ENCODE assay signal across 33 cellular contexts in genomic region chr3:174931473-174931872, GRCh38.
"Had no signal": no experiment of that assay in that cellular context is flagged by ENCODE, and none has a peak within 500 bp of the region (broad histone marks: within the 10 kb centered on the region; RNA-seq: fewer than 3 reads in every experiment).

No MANE protein-coding gene starts in this region.

- H3K27ac Mint-ChIP-seq: activated naive CD4-positive, alpha-beta T cell treated with anti-CD3 and anti-CD28 coated beads, Interleukin-2, amount 50 U/mL, for 72 hours; activated T-cell treated with anti-CD3 and anti-CD28 coated beads, Interleukin-2, amount 50 U/mL, for 24 hours; activated T-helper 17 cell treated with anti-CD3 and anti-CD28 coated beads, Interleukin-2, amount 50 U/mL, for 72 hours; effector memory CD8-positive, alpha-beta T cell; stimulated activated memory B cell treated with anti-CD40 and anti-IgM and Interleukin-4, amounts not matched to agents 10 μg/mL and 1 μg/mL and 100 μg/mL, for 72 hours; T-helper 2 cell treated with Interferon-gamma antibody and Interleukin-4, amounts not matched to agents 5 μg/mL and 100 μg/mL, for 36 hours had no signal

- H3K27me3 ChIP-seq: adrenal gland, breast epithelium, colonic mucosa, dorsolateral prefrontal cortex, gastroesophageal sphincter, heart left ventricle, right lobe of liver, stomach, suprapubic skin, tibial nerve, uterus had no signal

- DNase-seq: activated CD4-positive, alpha-beta T cell treated with anti-CD3 and anti-CD28 coated beads, Interleukin-2, amount 50 U/mL, for 1 hour; activated CD4-positive, CD25-positive, alpha-beta regulatory T cell treated with anti-CD3 and anti-CD28 coated beads, Interleukin-2, amount 50 U/mL, for 72 hours; activated CD8-positive, alpha-beta memory T cell treated with anti-CD3 and anti-CD28 coated beads, Interleukin-2, amount 50 U/mL, for 4 hours; activated T-cell treated with anti-CD3 and anti-CD28 coated beads, Interleukin-2, amount 50 U/mL, for 24 hours; adrenal gland; colonic mucosa; dorsolateral prefrontal cortex; effector memory CD8-positive, alpha-beta T cell; heart left ventricle; islet precursor cell; left colon; lower lobe of right lung; mesendoderm; mucosa of descending colon; occipital lobe; posterior cingulate gyrus; right lobe of liver; small intestine; stimulated activated CD4-positive, alpha-beta T cell treated with anti-CD3 and anti-CD28 coated beads, Interleukin-2, amount 100 ng/mL, for 24 hours; stomach; uterus; WERI-Rb-1 had no signal

- H3K4me3 ChIP-seq: adrenal gland, breast epithelium, colonic mucosa, dorsolateral prefrontal cortex, gastroesophageal sphincter, heart left ventricle, lower lobe of right lung, mucosa of descending colon, right lobe of liver, stomach, suprapubic skin, tibial nerve, uterus had no signal

- H3K4me1 ChIP-seq: adrenal gland, breast epithelium, colonic mucosa, gastroesophageal sphincter, heart left ventricle, lower lobe of right lung, right lobe of liver, stomach, suprapubic skin, tibial nerve, uterus had no signal

- FAIRE-seq: endothelial cell of umbilical vein, small intestine, TTC549 had no signal

- H3K9me3 Mint-ChIP-seq: activated T-helper 17 cell treated with anti-CD3 and anti-CD28 coated beads, Interleukin-2, amount 50 U/mL, for 72 hours; stimulated activated memory B cell treated with anti-CD40 and anti-IgM and Interleukin-4, amounts not matched to agents 10 μg/mL and 1 μg/mL and 100 μg/mL, for 72 hours had no signal

- H3K4me1 Mint-ChIP-seq: activated T-helper 17 cell treated with anti-CD3 and anti-CD28 coated beads, Interleukin-2, amount 50 U/mL, for 72 hours; central memory CD8-positive, alpha-beta T cell; stimulated activated memory B cell treated with anti-CD40 and anti-IgM and Interleukin-4, amounts not matched to agents 10 μg/mL and 1 μg/mL and 100 μg/mL, for 72 hours had no signal

- H3K27ac ChIP-seq: adrenal gland, breast epithelium, colonic mucosa, dorsolateral prefrontal cortex, gastroesophageal sphincter, heart left ventricle, lower lobe of right lung, right lobe of liver, stomach, suprapubic skin, tibial nerve, uterus, WERI-Rb-1 had no signal

- H3K36me3 Mint-ChIP-seq: activated naive CD4-positive, alpha-beta T cell treated with anti-CD3 and anti-CD28 coated beads, Interleukin-2, amount 50 U/mL, for 72 hours; stimulated activated memory B cell treated with anti-CD40 and anti-IgM and Interleukin-4, amounts not matched to agents 10 μg/mL and 1 μg/mL and 100 μg/mL, for 72 hours had no signal

- H3K9me3 ChIP-seq: adrenal gland, breast epithelium, colonic mucosa, gastroesophageal sphincter, lower lobe of right lung, mucosa of descending colon, right lobe of liver, stomach, suprapubic skin, uterus had no signal

- H3K36me3 ChIP-seq: adrenal gland, breast epithelium, colonic mucosa, gastroesophageal sphincter, heart left ventricle, lower lobe of right lung, right lobe of liver, stomach, suprapubic skin, tibial nerve, uterus, WERI-Rb-1 had no signal

- H3K27me3 Mint-ChIP-seq: activated T-cell treated with anti-CD3 and anti-CD28 coated beads, Interleukin-2, amount 50 U/mL, for 24 hours; activated T-helper 17 cell treated with anti-CD3 and anti-CD28 coated beads, Interleukin-2, amount 50 U/mL, for 72 hours; central memory CD8-positive, alpha-beta T cell; effector memory CD8-positive, alpha-beta T cell; stimulated activated memory B cell treated with anti-CD40 and anti-IgM and Interleukin-4, amounts not matched to agents 10 μg/mL and 1 μg/mL and 100 μg/mL, for 72 hours had no signal

- H3K4me3 Mint-ChIP-seq: activated T-cell treated with anti-CD3 and anti-CD28 coated beads, Interleukin-2, amount 50 U/mL, for 24 hours; activated T-helper 17 cell treated with anti-CD3 and anti-CD28 coated beads, Interleukin-2, amount 50 U/mL, for 72 hours; central memory CD8-positive, alpha-beta T cell; effector memory CD8-positive, alpha-beta T cell; stimulated activated memory B cell treated with anti-CD40 and anti-IgM and Interleukin-4, amounts not matched to agents 10 μg/mL and 1 μg/mL and 100 μg/mL, for 72 hours; T-helper 2 cell treated with Interferon-gamma antibody and Interleukin-4, amounts not matched to agents 5 μg/mL and 100 μg/mL, for 36 hours had no signal
